ENCODE assay signal across 17 cellular contexts in the genomic region with DNA sequence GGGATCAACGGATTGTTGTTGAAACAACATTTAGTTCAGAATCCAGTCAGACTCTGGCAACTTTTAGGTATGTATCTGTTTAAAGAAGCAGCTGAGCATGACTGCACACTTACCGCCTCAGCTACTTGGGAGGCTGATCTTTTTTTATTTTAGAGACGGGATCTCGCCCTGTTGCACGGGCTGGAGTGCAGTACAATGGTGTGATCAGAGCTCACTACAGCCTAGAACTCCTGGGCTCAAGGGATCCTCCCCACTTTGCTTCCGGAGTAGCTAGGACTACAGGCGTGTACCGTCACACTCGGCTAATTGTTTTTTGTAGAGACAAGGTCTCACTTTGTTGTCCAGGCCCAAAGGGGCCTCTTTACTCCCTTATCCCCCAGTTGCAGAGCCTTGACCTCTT. TPM values are rescaled to one million over a fixed set of nuclear protein-coding genes. Genes with fewer than 3 reads are reported as not detected.
DNase-seq lines count a peak whose midpoint lies in the region; ATAC-seq lines count a peak whose summit lies in the region.
"Had no signal": no experiment of that assay in that cellular context is flagged by ENCODE, and none has a peak within 500 bp of the region (broad histone marks: within the 10 kb centered on the region; RNA-seq: fewer than 3 reads in every experiment).

No MANE protein-coding gene starts in this region.

- H3K23ac ChIP-seq in trophoblast cell (ENCODE audit: low read length) = no peak overlapping the region

- H3K9ac ChIP-seq in trophoblast cell (ENCODE audit: low read length) = peak overlapping the region; percentile 22
- H3K9ac ChIP-seq: SK-N-SH had no signal

- H3K9me3 ChIP-seq in T-helper 17 cell (ENCODE audit: control insufficient read depth, low read length, poor library complexity, severe bottlenecking) = no peaks in the 10 kb centered on the region
- no peaks in the 10 kb centered on the region for H3K9me3 ChIP-seq in trophoblast cell (ENCODE audit: insufficient read depth, low read depth, low read length)
- H3K9me3 ChIP-seq: body of pancreas, SK-N-SH, transverse colon had no signal

- DNase-seq in activated T-cell treated with anti-CD3 and anti-CD28 coated beads, Interleukin-2, amount 50 U/mL, for 24 hours = no peak
- DNase-seq in activated T-cell treated with anti-CD3 and anti-CD28 coated beads for 4 hours (no peak), T-helper 17 cell (no peak), trophoblast cell (no peak), EL (no peak), HUDEP-2 (lab: John Stamatoyannopoulos, UW; ENCODE audit: unreplicated experiment in 76 of 76) (no peak)
- no peak for DNase-seq in effector memory CD8-positive, alpha-beta T cell
- DNase-seq in activated CD8-positive, alpha-beta memory T cell treated with anti-CD3 and anti-CD28 coated beads, Interleukin-2, amount 50 U/mL, for 4 hours = no peak
- DNase-seq: body of pancreas; foreskin melanocyte; NCI-H1092 treated with DMSO at 0.1 percent for 48 hours; right cardiac atrium; SK-N-SH; stimulated activated CD4-positive, alpha-beta T cell treated with anti-CD3 and anti-CD28 coated beads, Interleukin-15, amount 100 ng/mL, for 24 hours; stimulated activated naive B cell treated with anti-CD40 and anti-IgM and Interleukin-4, amounts not matched to agents 10 μg/mL and 1 μg/mL and 100 μg/mL, for 72 hours; transverse colon had no signal

- no peak overlapping the region for H2AFZ ChIP-seq in trophoblast cell (ENCODE audit: insufficient read depth, low read length, poor library complexity)

- H4K12ac ChIP-seq in trophoblast cell (ENCODE audit: low read depth, low read length) = no peak overlapping the region

- no peak overlapping the region for H2AK5ac ChIP-seq in trophoblast cell (ENCODE audit: low read length)

- H3K27me3 ChIP-seq in trophoblast cell (ENCODE audit: insufficient read depth, low read length) = no peaks in the 10 kb centered on the region
- H3K27me3 ChIP-seq: body of pancreas, transverse colon had no signal

- H3K4me3 Mint-ChIP-seq in activated T-cell treated with anti-CD3 and anti-CD28 coated beads, Interleukin-2, amount 50 U/mL, for 24 hours = peak overlapping the region; percentile 39
- H3K4me3 Mint-ChIP-seq in T-helper 17 cell = no peak overlapping the region
- H3K4me3 Mint-ChIP-seq in effector memory CD8-positive, alpha-beta T cell = peak overlapping the region; percentile 75

- H3K4me3 ChIP-seq in trophoblast cell (ENCODE audit: low read depth, low read length) = no peak overlapping the region
- H3K4me3 ChIP-seq: body of pancreas, coronary artery, transverse colon had no signal

- H2BK120ac ChIP-seq in trophoblast cell (ENCODE audit: insufficient read depth, low read length, poor library complexity) = no peak overlapping the region

- H3K4me1 Mint-ChIP-seq in activated T-cell treated with anti-CD3 and anti-CD28 coated beads, Interleukin-2, amount 50 U/mL, for 24 hours (ENCODE audit: low read depth) = peaks cover 29% of the 10 kb centered on the region
- peaks cover 20% of the 10 kb centered on the region for H3K4me1 Mint-ChIP-seq in T-helper 17 cell
- peaks cover 12 to 18% of the 10 kb centered on the region in 2 donors for H3K4me1 Mint-ChIP-seq in effector memory CD8-positive, alpha-beta T cell (ENCODE audit: low read depth in 2 of 2)

- no peak overlapping the region for H2BK12ac ChIP-seq in trophoblast cell (ENCODE audit: low read length)

- no peak overlapping the region for H3K4me2 ChIP-seq in trophoblast cell (ENCODE audit: low read length)

- ATAC-seq in T-helper 17 cell = no peak
- ATAC-seq in effector memory CD8-positive, alpha-beta T cell (replicated peaks) = no peak
- ATAC-seq: body of pancreas; right cardiac atrium; stimulated activated naive B cell treated with anti-CD40 and anti-IgM and Interleukin-4, amounts not matched to agents 10 μg/mL and 1 μg/mL and 100 μg/mL, for 72 hours had no signal

- no peak overlapping the region for H2BK5ac ChIP-seq in trophoblast cell (ENCODE audit: low read depth, low read length, poor library complexity)

- no peak overlapping the region for H4K8ac ChIP-seq in trophoblast cell (ENCODE audit: low read depth, low read length)

- H3K36me3 ChIP-seq in trophoblast cell (ENCODE audit: control insufficient read depth in 1 of 2, insufficient read depth in 2 of 2, low read length in 2 of 2) = peaks cover 25 to 27% of the 10 kb centered on the region in 2 experiments

- H3K9me3 Mint-ChIP-seq in activated T-cell treated with anti-CD3 and anti-CD28 coated beads, Interleukin-2, amount 50 U/mL, for 24 hours = no peaks in the 10 kb centered on the region
- no peaks in the 10 kb centered on the region for H3K9me3 Mint-ChIP-seq in effector memory CD8-positive, alpha-beta T cell
- H3K9me3 Mint-ChIP-seq: stimulated activated naive B cell treated with anti-CD40 and anti-IgM and Interleukin-4, amounts not matched to agents 10 μg/mL and 1 μg/mL and 100 μg/mL, for 72 hours had no signal

- H3K4me1 ChIP-seq in trophoblast cell (ENCODE audit: control insufficient read depth in 1 of 2, insufficient read depth in 2 of 2, low read length in 2 of 2) = peaks cover 3 to 4% of the 10 kb centered on the region in 2 experiments

- H4K91ac ChIP-seq in trophoblast cell (ENCODE audit: low read depth, low read length) = no peak overlapping the region

- peaks cover 11% of the 10 kb centered on the region for H3K79me1 ChIP-seq in trophoblast cell (ENCODE audit: low read length)

- WGBS in trophoblast cell (ENCODE audit: extremely low coverage, insufficient coverage, insufficient read length) = no CpG with 5 or more reads among the region's 9 CpGs

- H3K27me3 Mint-ChIP-seq in activated T-cell treated with anti-CD3 and anti-CD28 coated beads, Interleukin-2, amount 50 U/mL, for 24 hours = no peaks in the 10 kb centered on the region
- H3K27me3 Mint-ChIP-seq in T-helper 17 cell = no peaks in the 10 kb centered on the region
- no peaks in the 10 kb centered on the region for H3K27me3 Mint-ChIP-seq in effector memory CD8-positive, alpha-beta T cell
- H3K27me3 Mint-ChIP-seq: stimulated activated naive B cell treated with anti-CD40 and anti-IgM and Interleukin-4, amounts not matched to agents 10 μg/mL and 1 μg/mL and 100 μg/mL, for 72 hours had no signal

- H3K14ac ChIP-seq in trophoblast cell (ENCODE audit: low read length) = no peak overlapping the region

- H3K36me3 Mint-ChIP-seq in activated T-cell treated with anti-CD3 and anti-CD28 coated beads, Interleukin-2, amount 50 U/mL, for 24 hours (ENCODE audit: low read depth) = peaks cover 49% of the 10 kb centered on the region
- H3K36me3 Mint-ChIP-seq in T-helper 17 cell (ENCODE audit: low read depth) = peaks cover 4% of the 10 kb centered on the region
- peaks cover 77% of the 10 kb centered on the region for H3K36me3 Mint-ChIP-seq in effector memory CD8-positive, alpha-beta T cell (ENCODE audit: insufficient read depth)

- H3K27ac Mint-ChIP-seq in activated T-cell treated with anti-CD3 and anti-CD28 coated beads, Interleukin-2, amount 50 U/mL, for 24 hours = peak overlapping the region; percentile 84
- H3K27ac Mint-ChIP-seq in T-helper 17 cell = peak overlapping the region; percentile 85
- no peak overlapping the region for H3K27ac Mint-ChIP-seq in effector memory CD8-positive, alpha-beta T cell

- H3K4ac ChIP-seq in trophoblast cell (ENCODE audit: low read depth, low read length) = no peak overlapping the region

- no peak overlapping the region for H3K27ac ChIP-seq in trophoblast cell (ENCODE audit: low read depth, low read length)
- H3K27ac ChIP-seq: body of pancreas, coronary artery had no signal

- no peak overlapping the region for H3K18ac ChIP-seq in trophoblast cell (ENCODE audit: low read length)

- H3K79me2 ChIP-seq in trophoblast cell (ENCODE audit: control insufficient read depth, insufficient read depth, low read length, poor library complexity) = peaks cover 12% of the 10 kb centered on the region

RNA-seq across cellular contexts. Expression of gene SPG7, which starts 2.3 kb away (rescaled TPM):
- total RNA-seq in T-helper 17 cell = 100 to 1,000 TPM; 140 to 154 TPM
- 43.6 and 45.1 TPM in 2 replicates for polyA plus RNA-seq in trophoblast cell (2013)

RNA-seq across cellular contexts. Expression of gene ANKRD11, which starts 20.2 kb away (rescaled TPM):
- 100 to 1,000 TPM; 197 to 251 TPM for total RNA-seq in T-helper 17 cell
- 101 and 102 TPM in 2 replicates for polyA plus RNA-seq in trophoblast cell (2013)

RNA-seq across cellular contexts. Expression of gene RPL13, which starts 50.0 kb away (rescaled TPM):
- 1,000 to 10,000 TPM; 4,192 to 4,476 TPM for total RNA-seq in T-helper 17 cell
- 2,265 and 2,343 TPM in 2 replicates for polyA plus RNA-seq in trophoblast cell (2013)

Comparison
In these comparisons a context has a peak if more than half of its experiments do, and no peak if none do; other contexts are left out.
1. H3K27ac Mint-ChIP-seq: peak in activated T-cell treated with anti-CD3 and anti-CD28 coated beads, Interleukin-2, amount 50 U/mL, for 24 hours (single experiment) and T-helper 17 cell (single experiment); none in effector memory CD8-positive, alpha-beta T cell (0 of 2).